Comparison of ENCODE assay signal across 9 cellular contexts in genomic region chr15:93072011-93072410, GRCh38. TPM values are rescaled to one million over a fixed set of nuclear protein-coding genes. Genes with fewer than 3 reads are reported as not detected.
DNase-seq lines count a peak whose midpoint lies in the region; ATAC-seq and TF ChIP-seq lines count a peak whose summit lies in the region.
"Had no signal": no experiment of that assay in that cellular context is flagged by ENCODE, and none has a peak within 500 bp of the region (broad histone marks: within the 10 kb centered on the region; RNA-seq: fewer than 3 reads in every experiment).

No MANE protein-coding gene starts in this region.

- H3K9me3 ChIP-seq in A673 (ENCODE audit: low read depth, low read length, poor library complexity, severe bottlenecking) (no peaks in the 10 kb centered on the region), endodermal cell (ENCODE audit: control insufficient read depth, low read length) (no peaks in the 10 kb centered on the region)
- no peaks in the 10 kb centered on the region for H3K9me3 ChIP-seq in naive thymus-derived CD4-positive, alpha-beta T cell (ENCODE audit: control insufficient read depth in 2 of 3, low read length in 3 of 3)

- H3K27ac ChIP-seq in A673 (ENCODE audit: low read depth, low read length, poor library complexity, severe bottlenecking) (no peak overlapping the region), endodermal cell (ENCODE audit: low read depth, low read length) (peak overlapping the region; percentile 81)
- H3K27ac ChIP-seq in naive thymus-derived CD4-positive, alpha-beta T cell (ENCODE audit: low read depth, low read length) = no peak overlapping the region

- no peaks in the 10 kb centered on the region for H3K9me3 Mint-ChIP-seq in endodermal cell
- peaks cover 0 to 1% (median 0%) of the 10 kb centered on the region in 11 donors for H3K9me3 Mint-ChIP-seq in naive thymus-derived CD4-positive, alpha-beta T cell

- intact Hi-C loops in A673 (cut with micrococcal nuclease; ENCODE audit: unreplicated experiment) = no loop called here
- intact Hi-C loops in naive thymus-derived CD4-positive, alpha-beta T cell (cut with micrococcal nuclease) = no loop called here

- H3K27me3 Mint-ChIP-seq in endodermal cell (ENCODE audit: insufficient read depth) = peaks cover 35% of the 10 kb centered on the region
- H3K27me3 Mint-ChIP-seq in naive thymus-derived CD4-positive, alpha-beta T cell = peaks cover 53 to 70% (median 57%) of the 10 kb centered on the region in 5 donors

- H3K4me3 Mint-ChIP-seq in endodermal cell = peak overlapping the region; percentile 86
- H3K4me3 Mint-ChIP-seq in naive thymus-derived CD4-positive, alpha-beta T cell = peak overlapping the region in 9 of 10 donors; percentile 20 to 86 (median 59)

- TSS peak; percentile 49 for BruUV-seq in A673 (replicated peaks; lab: Mats Ljungman, UMichigan)

- H3K4me1 ChIP-seq in A673 (ENCODE audit: insufficient read depth, low read length, poor library complexity, severe bottlenecking) (peaks cover 13% of the 10 kb centered on the region), endodermal cell (ENCODE audit: control insufficient read depth, insufficient read depth, low read length) (peaks cover 15% of the 10 kb centered on the region)
- H3K4me1 ChIP-seq in naive thymus-derived CD4-positive, alpha-beta T cell (ENCODE audit: control insufficient read depth in 2 of 2, insufficient read depth in 2 of 2, low read length in 2 of 2) = no peaks in the 10 kb centered on the region

- peaks cover 37% of the 10 kb centered on the region for H3K36me3 Mint-ChIP-seq in endodermal cell (ENCODE audit: low read depth)
- no peaks in the 10 kb centered on the region for H3K36me3 Mint-ChIP-seq in naive thymus-derived CD4-positive, alpha-beta T cell

- H3K27me3 ChIP-seq in A673 (replicated peaks; ENCODE audit: insufficient read depth, low read depth, low read length, poor library complexity) = no peaks in the 10 kb centered on the region
- no peaks in the 10 kb centered on the region for H3K27me3 ChIP-seq in endodermal cell (ENCODE audit: control insufficient read depth, insufficient read depth, low read length, poor library complexity, severe bottlenecking)
- H3K27me3 ChIP-seq in naive thymus-derived CD4-positive, alpha-beta T cell (ENCODE audit: control insufficient read depth in 2 of 2, insufficient read depth in 2 of 2, low read length in 2 of 2) = peaks cover 0 to 6% of the 10 kb centered on the region in 2 donors

- H3K27ac Mint-ChIP-seq in endodermal cell = peak overlapping the region; percentile 88
- H3K27ac Mint-ChIP-seq in naive thymus-derived CD4-positive, alpha-beta T cell = no peak overlapping the region

- POLR2A ChIA-PET in A673 (lab: Charles Lee; ENCODE audit: low non-redundant PET) = no interaction called here
- POLR2A ChIA-PET in naive thymus-derived CD4-positive, alpha-beta T cell (lab: Charles Lee) = no interaction called here

- ATAC-seq in naive thymus-derived CD4-positive, alpha-beta T cell = no peak
- no peak for ATAC-seq in GM18909 (IDR thresholded peaks at IDR 0.05; ENCODE audit: poor library complexity, unreplicated experiment)
- ATAC-seq in HG03159 (IDR thresholded peaks at IDR 0.05; ENCODE audit: unreplicated experiment) = no peak

- 0 to 3% methylated on average over 7 to 10 of the region's 10 CpGs for WGBS in endodermal cell (ENCODE audit: insufficient coverage in 1 of 2, insufficient read length in 1 of 2), 2 experiments

- CTCF ChIA-PET in A673 (lab: Charles Lee) = interaction anchor here (0.6 to 1.2 kb wide), 2 partner anchors 33 to 1048 kb away, joined by 3 to 6 read pairs; no protein-coding TSS in a partner anchor
- CTCF ChIA-PET in naive thymus-derived CD4-positive, alpha-beta T cell (lab: Charles Lee) = no interaction called here

- TF ChIP-seq CTCF in A673 (conservative IDR thresholded peaks at IDR 0.05; ENCODE audit: low read depth, low read length) (no peak), LNCaP clone FGC (IDR thresholded peaks at IDR 0.05; ENCODE audit: control insufficient read depth, extremely low read depth, insufficient read depth) (no peak), endodermal cell (conservative IDR thresholded peaks at IDR 0.05) (no peak)

- H3K4me3 ChIP-seq in A673 (ENCODE audit: low read depth, low read length, poor library complexity, severe bottlenecking) (peak overlapping the region; percentile 64), LNCaP clone FGC (ENCODE audit: low read depth, low read length) (peak overlapping the region; percentile 53; the same call in 1 of the 2 replicates), endodermal cell (ENCODE audit: low read length) (peak overlapping the region; percentile 98)
- no peak overlapping the region for H3K4me3 ChIP-seq in naive thymus-derived CD4-positive, alpha-beta T cell (ENCODE audit: low read length)

- H3K36me3 ChIP-seq in A673 (ENCODE audit: insufficient read depth, low read length, poor library complexity, severe bottlenecking) (no peaks in the 10 kb centered on the region), endodermal cell (ENCODE audit: control insufficient read depth, insufficient read depth, low read length) (peaks cover 36% of the 10 kb centered on the region)
- H3K36me3 ChIP-seq in naive thymus-derived CD4-positive, alpha-beta T cell (ENCODE audit: control insufficient read depth in 2 of 3, insufficient read depth in 3 of 3, low read length in 3 of 3) = no peaks in the 10 kb centered on the region

- H3K9ac ChIP-seq in endodermal cell (ENCODE audit: extremely low read depth, low read length, poor library complexity, severe bottlenecking) = peak overlapping the region; percentile 88

- DNase-seq in A673 (ENCODE audit: low spot score) (peak; percentile 60), LNCaP clone FGC (ENCODE audit: low read depth) (no peak), endodermal cell (no peak), NCI-H526 (lab: John Stamatoyannopoulos, UW) (no peak), inferior parietal cortex (ENCODE audit: extremely low spot score) (no peak)
- no peak for DNase-seq in naive thymus-derived CD4-positive, alpha-beta T cell
- DNase-seq: KG1 had no signal

- peaks cover 51% of the 10 kb centered on the region for H3K4me1 Mint-ChIP-seq in endodermal cell
- H3K4me1 Mint-ChIP-seq in naive thymus-derived CD4-positive, alpha-beta T cell = peaks cover 7 to 20% (median 15%) of the 10 kb centered on the region in 7 donors

RNA-seq across cellular contexts. Expression of gene RGMA, which starts 17.0 kb away (rescaled TPM):
- total RNA-seq in A673 (2021) (5.0 and 8.3 TPM in 2 replicates), endodermal cell (10 to 100 TPM; 37.7 to 67.1 TPM)
- polyA plus RNA-seq in endodermal cell (2013, experiment 1 of 2) = 64.3 TPM
- polyA plus RNA-seq in endodermal cell (2013, experiment 2 of 2) = 48.1 TPM
- 1 to 10 TPM in 1 of 5 experiments, not detected in 4; 1.1 TPM for total RNA-seq in naive thymus-derived CD4-positive, alpha-beta T cell
- not detected for polyA plus RNA-seq in naive thymus-derived CD4-positive, alpha-beta T cell
